ENCODE assay signal across 1 cellular context in genomic region chr1:39789571-39790110, GRCh38.
TF ChIP-seq lines count a peak whose summit lies in the region.

No MANE protein-coding gene starts in this region.

TF ChIP-seq in SK-N-SH, 30 proteins besides CTCF, POLR2A, EP300 and RAD21 (continued from another document):
- TF ChIP-seq FOSL2 (IDR thresholded peaks at IDR 0.05; ENCODE audit: borderline replicate concordance, low read depth) (no peak), MEF2A (IDR thresholded peaks at IDR 0.05; ENCODE audit: borderline replicate concordance, low read depth) (no peak), JUND (IDR thresholded peaks at IDR 0.05) (no peak), REST (IDR thresholded peaks at IDR 0.05; ENCODE audit: low read depth, low read length) (no peak)
- TF ChIP-seq, protein P1, sequence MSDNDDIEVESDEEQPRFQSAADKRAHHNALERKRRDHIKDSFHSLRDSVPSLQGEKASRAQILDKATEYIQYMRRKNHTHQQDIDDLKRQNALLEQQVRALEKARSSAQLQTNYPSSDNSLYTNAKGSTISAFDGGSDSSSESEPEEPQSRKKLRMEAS (IDR thresholded peaks at IDR 0.05; ENCODE audit: low read depth): no peak
